21 cellular contexts compared by ENCODE assay signal in genomic region chr7:157485961-157486510, GRCh38.
DNase-seq lines count a peak whose midpoint lies in the region; ATAC-seq and TF ChIP-seq lines count a peak whose summit lies in the region.
"Had no signal": no experiment of that assay in that cellular context is flagged by ENCODE, and none has a peak within 500 bp of the region (broad histone marks: within the 10 kb centered on the region; RNA-seq: fewer than 3 reads in every experiment).

No MANE protein-coding gene starts in this region.

- no peak overlapping the region for H3K4me3 Mint-ChIP-seq in activated CD8-positive, alpha-beta memory T cell treated with anti-CD3 and anti-CD28 coated beads, Interleukin-2, amount 10 ng/mL, durations not matched to agents 7 days and 5 days
- no peak overlapping the region for H3K4me3 Mint-ChIP-seq in neural progenitor cell

- CTCF ChIA-PET in activated CD8-positive, alpha-beta memory T cell treated with anti-CD3 and anti-CD28 coated beads, Interleukin-2, amount 10 ng/mL, durations not matched to agents 7 days and 5 days (lab: Charles Lee), result interaction anchor here (1.2 kb wide), 1 partner anchor 11 kb away, joined by 3 read pairs; no protein-coding TSS in a partner anchor

- no peak overlapping the region for H3K4me3 ChIP-seq in neural progenitor cell
- H3K4me3 ChIP-seq in body of pancreas, result no peak overlapping the region
- H3K4me3 ChIP-seq: A549; BLaER1 treated with 17β-estradiol and CSF1 and Interleukin-3, amounts not matched to agents 10 nM and 100 nM; GM23248; MG63; PC-9; SJSA1 had no signal

- H3K9me3 ChIP-seq in neural progenitor cell (ENCODE audit: low read depth), result no peaks in the 10 kb centered on the region
- no peaks in the 10 kb centered on the region for H3K9me3 ChIP-seq in body of pancreas
- H3K9me3 ChIP-seq: SJSA1 had no signal

- H3K27ac ChIP-seq in neural progenitor cell, result no peak overlapping the region
- no peak overlapping the region for H3K27ac ChIP-seq in body of pancreas
- H3K27ac ChIP-seq: A549; BLaER1 treated with 17β-estradiol and CSF1 and Interleukin-3, amounts not matched to agents 10 nM and 100 nM; GM23248; PC-9; SJSA1 had no signal

- peaks cover 5% of the 10 kb centered on the region for H3F3A ChIP-seq in neural progenitor cell (ENCODE audit: low read depth)

- DNase-seq in activated CD8-positive, alpha-beta memory T cell treated with anti-CD3 and anti-CD28 coated beads, Interleukin-2, amount 10 ng/mL, durations not matched to agents 7 days and 5 days, result peak; percentile 27
- DNase-seq in ecto neural progenitor cell (ENCODE audit: low spot score) (peak; percentile 30), neural progenitor cell (ENCODE audit: low spot score) (no peak), ureter (ENCODE audit: low spot score) (peak; percentile 15), body of pancreas (no peak), C1 segment of cervical spinal cord (lab: John Stamatoyannopoulos, UW) (no peak)
- DNase-seq: AML-193, COR-L47, GM23248, H7, IMR-90, KG1, MG63, NCI-H1694, NCI-H2029 treated with DMSO at 0.1 percent for 48 hours, PC-9 had no signal

- H3K27me3 ChIP-seq in neural progenitor cell, result no peaks in the 10 kb centered on the region
- no peaks in the 10 kb centered on the region for H3K27me3 ChIP-seq in body of pancreas
- H3K27me3 ChIP-seq: MG63, SJSA1 had no signal

- no peaks in the 10 kb centered on the region for H3K4me1 ChIP-seq in neural progenitor cell
- H3K4me1 ChIP-seq in body of pancreas, result no peaks in the 10 kb centered on the region

- intact Hi-C loops in body of pancreas (cut with DNase I), result no loop called here

- no peak overlapping the region for H3K4me2 ChIP-seq in neural progenitor cell
- H3K4me2 ChIP-seq: A549, PC-9 had no signal

- 49 to 61% methylated on average over 11 of the region's 11 CpGs for WGBS in body of pancreas, 2 donors

- H3K4me1 Mint-ChIP-seq in activated CD8-positive, alpha-beta memory T cell treated with anti-CD3 and anti-CD28 coated beads, Interleukin-2, amount 10 ng/mL, durations not matched to agents 7 days and 5 days, result peaks cover 32% of the 10 kb centered on the region
- H3K4me1 Mint-ChIP-seq in neural progenitor cell, result peaks cover 29% of the 10 kb centered on the region

- ATAC-seq in activated CD8-positive, alpha-beta memory T cell treated with anti-CD3 and anti-CD28 coated beads, Interleukin-2, amount 10 ng/mL, durations not matched to agents 7 days and 5 days, result no peak
- ATAC-seq in body of pancreas, result no peak
- ATAC-seq in HG03139 (IDR thresholded peaks at IDR 0.05; ENCODE audit: unreplicated experiment), result no peak
- ATAC-seq: Right ventricle myocardium inferior had no signal

- peaks cover 4% of the 10 kb centered on the region for H3K9me3 Mint-ChIP-seq in activated CD8-positive, alpha-beta memory T cell treated with anti-CD3 and anti-CD28 coated beads, Interleukin-2, amount 10 ng/mL, durations not matched to agents 7 days and 5 days (ENCODE audit: low read depth)
- peaks cover 14% of the 10 kb centered on the region for H3K9me3 Mint-ChIP-seq in neural progenitor cell

- H3K27me3 Mint-ChIP-seq in activated CD8-positive, alpha-beta memory T cell treated with anti-CD3 and anti-CD28 coated beads, Interleukin-2, amount 10 ng/mL, durations not matched to agents 7 days and 5 days, result peaks cover 22% of the 10 kb centered on the region
- H3K27me3 Mint-ChIP-seq in neural progenitor cell (ENCODE audit: insufficient read depth, low read depth), result peaks cover 12% of the 10 kb centered on the region

- H3K9ac ChIP-seq in neural progenitor cell, result no peak overlapping the region
- H3K9ac ChIP-seq: BLaER1 treated with 17β-estradiol and CSF1 and Interleukin-3, amounts not matched to agents 10 nM and 100 nM; GM23248 had no signal

- no peak overlapping the region for H2AFZ ChIP-seq in neural progenitor cell (replicated peaks)
- H2AFZ ChIP-seq: GM23248, PC-9 had no signal

- no peaks in the 10 kb centered on the region for H3K79me2 ChIP-seq in neural progenitor cell (ENCODE audit: low read depth)

- peaks cover 6% of the 10 kb centered on the region for H3K36me3 Mint-ChIP-seq in activated CD8-positive, alpha-beta memory T cell treated with anti-CD3 and anti-CD28 coated beads, Interleukin-2, amount 10 ng/mL, durations not matched to agents 7 days and 5 days
- H3K36me3 Mint-ChIP-seq in neural progenitor cell, result peaks cover 4% of the 10 kb centered on the region

- no peak overlapping the region for H3K27ac Mint-ChIP-seq in activated CD8-positive, alpha-beta memory T cell treated with anti-CD3 and anti-CD28 coated beads, Interleukin-2, amount 10 ng/mL, durations not matched to agents 7 days and 5 days
- H3K27ac Mint-ChIP-seq in neural progenitor cell, result peak overlapping the region; percentile 19

- no peak for TF ChIP-seq POLR2A in body of pancreas (IDR thresholded peaks at IDR 0.05)

- H3K36me3 ChIP-seq in neural progenitor cell, result no peaks in the 10 kb centered on the region
- no peaks in the 10 kb centered on the region for H3K36me3 ChIP-seq in body of pancreas (replicated peaks in 1 of 2; ENCODE audit: insufficient read depth in 1 of 2, low read depth in 2 of 2)
- H3K36me3 ChIP-seq: BLaER1 treated with 17β-estradiol and CSF1 and Interleukin-3, amounts not matched to agents 10 nM and 100 nM; MG63; SJSA1 had no signal

- TF ChIP-seq CTCF in neural progenitor cell (IDR thresholded peaks at IDR 0.05) (no peak), body of pancreas (IDR thresholded peaks at IDR 0.05) (no peak)

- no peaks in the 10 kb centered on the region for H4K20me1 ChIP-seq in neural progenitor cell (ENCODE audit: low read depth)

Comparison
In these comparisons a context has a peak if more than half of its experiments do, and no peak if none do; other contexts are left out.
1. DNase-seq: peak in activated CD8-positive, alpha-beta memory T cell treated with anti-CD3 and anti-CD28 coated beads, Interleukin-2, amount 10 ng/mL, durations not matched to agents 7 days and 5 days (single experiment), ecto neural progenitor cell (single experiment) and ureter (single experiment); none in neural progenitor cell (single experiment), body of pancreas (0 of 4) and C1 segment of cervical spinal cord (0 of 14).